ENCODE assay signal across 16 cellular contexts in the genomic region with DNA sequence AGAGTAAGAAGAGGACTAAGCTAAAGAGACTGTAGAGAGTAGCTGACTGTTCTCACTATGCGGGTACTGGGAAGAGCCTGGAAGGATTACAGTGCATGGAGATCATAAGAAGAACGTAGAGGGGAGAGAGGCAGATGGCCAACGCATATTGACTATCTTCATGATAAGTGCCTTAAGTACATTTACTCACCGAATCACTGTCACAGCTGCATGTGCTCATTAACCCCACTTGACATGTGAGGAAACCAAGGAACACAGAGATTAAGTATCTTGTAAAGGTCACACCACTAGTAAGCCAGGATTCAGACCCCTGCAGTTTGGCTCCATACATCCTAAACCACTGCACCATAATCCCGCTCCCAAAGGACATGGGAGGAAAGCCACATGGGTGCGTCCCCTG. TPM values are rescaled to one million over a fixed set of nuclear protein-coding genes. Genes with fewer than 3 reads are reported as not detected.
"Had no signal": no experiment of that assay in that cellular context is flagged by ENCODE, and none has a peak within 500 bp of the region (broad histone marks: within the 10 kb centered on the region; RNA-seq: fewer than 3 reads in every experiment).

No MANE protein-coding gene starts in this region.

- H3K4me3 ChIP-seq: gastrocnemius medialis, left ventricle myocardium inferior, psoas muscle, right lobe of liver, tibial artery had no signal

- ATAC-seq: activated CD4-positive, CD25-positive, alpha-beta regulatory T cell treated with anti-CD3 and anti-CD28 coated beads, Interleukin-2, amount 50 U/mL, for 24 hours; gastrocnemius medialis; psoas muscle; right lobe of liver; stimulated activated effector memory CD8-positive, alpha-beta T cell treated with anti-CD3 and anti-CD28 coated beads, Interleukin-12 subunit alpha, Interleukin-12 subunit beta, amount 100 ng/mL, for 72 hours had no signal

- H3K27ac Mint-ChIP-seq: activated naive CD4-positive, alpha-beta T cell treated with anti-CD3 and anti-CD28 coated beads, Interleukin-2, amount 10 ng/mL, durations not matched to agents 7 days and 5 days; activated T-helper 2 cell treated with anti-CD3 and anti-CD28 coated beads, Interferon-gamma antibody, Interleukin-2, Interleukin-4, amounts not matched to agents 10 μg/mL and 5 μg/mL and 100 μg/mL, durations not matched to agents 14 hours and 24 hours and 36 hours; memory B cell; nephron; stimulated activated effector memory CD8-positive, alpha-beta T cell treated with anti-CD3 and anti-CD28 coated beads, Interleukin-12 subunit alpha, Interleukin-12 subunit beta, amount 100 ng/mL, for 72 hours had no signal

- H3K9me3 Mint-ChIP-seq: activated naive CD4-positive, alpha-beta T cell treated with anti-CD3 and anti-CD28 coated beads, Interleukin-2, amount 10 ng/mL, durations not matched to agents 7 days and 5 days; activated T-helper 2 cell treated with anti-CD3 and anti-CD28 coated beads, Interferon-gamma antibody, Interleukin-2, Interleukin-4, amounts not matched to agents 10 μg/mL and 5 μg/mL and 100 μg/mL, durations not matched to agents 14 hours and 24 hours and 36 hours; memory B cell; nephron; stimulated activated effector memory CD8-positive, alpha-beta T cell treated with anti-CD3 and anti-CD28 coated beads, Interleukin-12 subunit alpha, Interleukin-12 subunit beta, amount 100 ng/mL, for 72 hours had no signal

- H3K27ac ChIP-seq: epithelial cell of prostate, gastrocnemius medialis, left ventricle myocardium inferior, psoas muscle, right lobe of liver, tibial artery had no signal

- H3K4me1 ChIP-seq: right lobe of liver had no signal

- H3K4me3 Mint-ChIP-seq: activated naive CD4-positive, alpha-beta T cell treated with anti-CD3 and anti-CD28 coated beads, Interleukin-2, amount 10 ng/mL, durations not matched to agents 7 days and 5 days; memory B cell; nephron; stimulated activated effector memory CD8-positive, alpha-beta T cell treated with anti-CD3 and anti-CD28 coated beads, Interleukin-12 subunit alpha, Interleukin-12 subunit beta, amount 100 ng/mL, for 72 hours had no signal

- H3K4me1 Mint-ChIP-seq: activated naive CD4-positive, alpha-beta T cell treated with anti-CD3 and anti-CD28 coated beads, Interleukin-2, amount 10 ng/mL, durations not matched to agents 7 days and 5 days; memory B cell; stimulated activated effector memory CD8-positive, alpha-beta T cell treated with anti-CD3 and anti-CD28 coated beads, Interleukin-12 subunit alpha, Interleukin-12 subunit beta, amount 100 ng/mL, for 72 hours had no signal

- H3K27me3 ChIP-seq: gastrocnemius medialis, right lobe of liver, tibial artery had no signal

- H3K36me3 Mint-ChIP-seq: activated naive CD4-positive, alpha-beta T cell treated with anti-CD3 and anti-CD28 coated beads, Interleukin-2, amount 10 ng/mL, durations not matched to agents 7 days and 5 days; memory B cell; stimulated activated effector memory CD8-positive, alpha-beta T cell treated with anti-CD3 and anti-CD28 coated beads, Interleukin-12 subunit alpha, Interleukin-12 subunit beta, amount 100 ng/mL, for 72 hours had no signal

- H3K9me3 ChIP-seq: gastrocnemius medialis, left ventricle myocardium inferior, psoas muscle, right lobe of liver, tibial artery had no signal

- H3K36me3 ChIP-seq: gastrocnemius medialis, left ventricle myocardium inferior, right lobe of liver, tibial artery had no signal

- DNase-seq: activated naive CD4-positive, alpha-beta T cell treated with anti-CD3 and anti-CD28 coated beads, Interleukin-2, amount 10 ng/mL, durations not matched to agents 7 days and 5 days; central memory CD4-positive, alpha-beta T cell; cortex of kidney; effector memory CD4-positive, alpha-beta T cell; gastrocnemius medialis; kidney; left ventricle myocardium inferior; psoas muscle; right lobe of liver; tibial artery had no signal

RNA-seq across cellular contexts. Expression of a gene that starts 34.1 kb away (rescaled TPM):
- total RNA-seq: activated T-helper 2 cell treated with anti-CD3 and anti-CD28 coated beads, Interferon-gamma antibody, Interleukin-2, Interleukin-4, amounts not matched to agents 10 μg/mL and 5 μg/mL and 100 μg/mL, durations not matched to agents 14 hours and 24 hours and 36 hours had no signal
